In genomic region chr4:172770787-172771186, GRCh38 we compare ENCODE assay signal across 6 cellular contexts.
"Had no signal": no experiment of that assay in that cellular context is flagged by ENCODE, and none has a peak within 500 bp of the region (broad histone marks: within the 10 kb centered on the region; RNA-seq: fewer than 3 reads in every experiment).

No MANE protein-coding gene starts in this region.

- H3K4me2 ChIP-seq: KMS-11 had no signal

- H3K27ac ChIP-seq: HL-60, KMS-11 had no signal

- FAIRE-seq: HTR-8/SVneo had no signal

- DNase-seq: Karpas-422, KBM-7, KG1 had no signal

- H3K9ac ChIP-seq: KMS-11 had no signal
